Comparison of ENCODE assay signal across 23 cellular contexts in the genomic region with DNA sequence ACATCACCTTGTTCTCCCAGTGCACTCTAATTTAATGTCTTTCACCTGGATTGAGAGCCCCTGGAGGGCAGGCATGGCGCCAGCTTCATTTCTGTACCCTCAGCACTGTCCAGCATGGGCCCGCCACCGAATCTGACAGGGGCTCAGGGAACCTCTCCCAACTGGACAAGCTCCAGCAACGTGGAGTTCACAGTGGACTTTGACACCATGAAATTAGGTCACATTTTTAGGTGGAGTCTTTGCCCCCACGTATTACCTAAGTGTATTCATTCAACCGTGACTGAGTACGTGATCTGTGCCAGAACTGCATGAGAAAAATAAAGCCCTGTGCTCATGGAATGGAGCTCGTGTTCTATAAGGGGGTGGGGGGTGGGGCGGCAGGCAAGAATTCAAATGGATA.
DNase-seq lines count a peak whose midpoint lies in the region; ATAC-seq and TF ChIP-seq lines count a peak whose summit lies in the region.
"Had no signal": no experiment of that assay in that cellular context is flagged by ENCODE, and none has a peak within 500 bp of the region (broad histone marks: within the 10 kb centered on the region; RNA-seq: fewer than 3 reads in every experiment).

No MANE protein-coding gene starts in this region.

- TF ChIP-seq CTCF in liver (IDR thresholded peaks at IDR 0.05; ENCODE audit: low read depth, low read length, missing input control) (no peak), stomach (IDR thresholded peaks at IDR 0.05) (no peak)

- H3K9ac ChIP-seq in liver (ENCODE audit: low read depth in 1 of 2, low read length in 2 of 2) = no peak overlapping the region

- TF ChIP-seq RAD21 in liver (IDR thresholded peaks at IDR 0.05) = peak; percentile 32 to 62

- H3K4me3 ChIP-seq in liver (ENCODE audit: low read depth in 1 of 3, low read length in 3 of 3) (no peak overlapping the region), stomach (no peak overlapping the region)
- H3K4me3 ChIP-seq: SK-N-MC, skin epidermis, tibial artery had no signal

- no peak for TF ChIP-seq EP300 in stomach (IDR thresholded peaks at IDR 0.05)

- DNase-seq in DMS53 (lab: John Stamatoyannopoulos, UW) (peak; percentile 48), DMS53 treated with DMSO at 0.1 percent for 48 hours (lab: John Stamatoyannopoulos, UW; ENCODE audit: unreplicated experiment) (no peak), NCI-H128 (lab: John Stamatoyannopoulos, UW; ENCODE audit: unreplicated experiment) (peak; percentile 4), GM03348 (ENCODE audit: low spot score) (no peak), stomach (no peak)
- DNase-seq: 8988T; activated CD4-positive, alpha-beta T cell treated with anti-CD3 and anti-CD28 coated beads for 1 hour; activated CD8-positive, alpha-beta T cell treated with anti-CD3 and anti-CD28 coated beads, Interleukin-2, amount 10 ng/mL, durations not matched to agents 7 days and 5 days; activated gamma-delta T cell; activated T-cell treated with anti-CD3 and anti-CD28 coated beads for 4 hours; CD4-positive, CD25-positive, alpha-beta regulatory T cell; cerebellar nuclear complex; GDM1; H7; IMR-90; naive thymus-derived CD8-positive, alpha-beta T cell; NCI-H774; tibial artery had no signal

- no peak for ATAC-seq in GM21526 (IDR thresholded peaks at IDR 0.05; ENCODE audit: low FRiP score, unreplicated experiment)
- ATAC-seq: activated CD8-positive, alpha-beta T cell treated with anti-CD3 and anti-CD28 coated beads, Interleukin-2, amount 10 ng/mL, durations not matched to agents 7 days and 5 days; naive thymus-derived CD8-positive, alpha-beta T cell had no signal

- H3K27ac ChIP-seq in angular gyrus (ENCODE audit: low read depth, low read length) (peak overlapping the region; percentile 11), liver (ENCODE audit: low read depth in 1 of 2, low read length in 2 of 2) (peak overlapping the region in 1 of 2 donors; percentile 20), stomach (no peak overlapping the region)
- H3K27ac ChIP-seq: SK-N-MC, skin epidermis, tibial artery had no signal

- no peak for TF ChIP-seq POLR2A in stomach (IDR thresholded peaks at IDR 0.05)

- H3K36me3 ChIP-seq in liver (ENCODE audit: control insufficient read depth in 4 of 4, insufficient read depth in 3 of 4, low read depth in 1 of 4, low read length in 3 of 4) = no peaks in the 10 kb centered on the region
- no peaks in the 10 kb centered on the region for H3K36me3 ChIP-seq in stomach
- H3K36me3 ChIP-seq: tibial artery had no signal

- H3K9me3 ChIP-seq in liver (ENCODE audit: control insufficient read depth in 4 of 4, low read length in 3 of 4) = no peaks in the 10 kb centered on the region
- no peaks in the 10 kb centered on the region for H3K9me3 ChIP-seq in stomach
- H3K9me3 ChIP-seq: tibial artery had no signal

- intact Hi-C loops in stomach (cut with DNase I; ENCODE audit: low total_unique reads) = no loop called here

- peaks cover 10 to 28% (median 22%) of the 10 kb centered on the region in 4 donors for H3K4me1 ChIP-seq in liver (ENCODE audit: control insufficient read depth in 4 of 4, insufficient read depth in 4 of 4, low read length in 3 of 4)
- H3K4me1 ChIP-seq in stomach = no peaks in the 10 kb centered on the region
- H3K4me1 ChIP-seq: tibial artery had no signal

- no peaks in the 10 kb centered on the region for H3K27me3 ChIP-seq in liver (ENCODE audit: control insufficient read depth in 4 of 4, insufficient read depth in 4 of 4, low read length in 3 of 4)
- H3K27me3 ChIP-seq in stomach = peaks cover 0 to 66% (median 0%) of the 10 kb centered on the region in 3 donors

- 36% methylated on average over 9 of the region's 9 CpGs for WGBS in liver
- 50 to 70% (median 63%) methylated on average over 9 of the region's 9 CpGs for WGBS in stomach, 5 donors

TF ChIP-seq in liver, 16 proteins besides CTCF, POLR2A, EP300 and RAD21:
- TF ChIP-seq HNF4G (IDR thresholded peaks at IDR 0.05) (peak; percentile 91), FOXA2 (IDR thresholded peaks at IDR 0.05) (no peak), HNF4A (conservative IDR thresholded peaks at IDR 0.05) (peak; percentile 94 to 97), FOXA1 (IDR thresholded peaks at IDR 0.05) (no peak), EGR1 (IDR thresholded peaks at IDR 0.05; ENCODE audit: low read depth in 2 of 2) (no peak), GABPA (IDR thresholded peaks at IDR 0.05 in 1 of 2, conservative IDR thresholded peaks at IDR 0.05 in 1 of 2) (no peak), TAF1 (conservative IDR thresholded peaks at IDR 0.05) (no peak), JUND (IDR thresholded peaks at IDR 0.05) (peak in 1 of 2 donors; percentile 50), RXRA (IDR thresholded peaks at IDR 0.05) (peak; percentile 63 to 82), ATF3 (IDR thresholded peaks at IDR 0.05) (no peak), YY1 (IDR thresholded peaks at IDR 0.05) (peak; percentile 26), REST (IDR thresholded peaks at IDR 0.05) (peak; percentile 67), SP1 (IDR thresholded peaks at IDR 0.05) (peak; percentile 83), NR2F2 (IDR thresholded peaks at IDR 0.05) (no peak)
- TF ChIP-seq, protein P1, sequence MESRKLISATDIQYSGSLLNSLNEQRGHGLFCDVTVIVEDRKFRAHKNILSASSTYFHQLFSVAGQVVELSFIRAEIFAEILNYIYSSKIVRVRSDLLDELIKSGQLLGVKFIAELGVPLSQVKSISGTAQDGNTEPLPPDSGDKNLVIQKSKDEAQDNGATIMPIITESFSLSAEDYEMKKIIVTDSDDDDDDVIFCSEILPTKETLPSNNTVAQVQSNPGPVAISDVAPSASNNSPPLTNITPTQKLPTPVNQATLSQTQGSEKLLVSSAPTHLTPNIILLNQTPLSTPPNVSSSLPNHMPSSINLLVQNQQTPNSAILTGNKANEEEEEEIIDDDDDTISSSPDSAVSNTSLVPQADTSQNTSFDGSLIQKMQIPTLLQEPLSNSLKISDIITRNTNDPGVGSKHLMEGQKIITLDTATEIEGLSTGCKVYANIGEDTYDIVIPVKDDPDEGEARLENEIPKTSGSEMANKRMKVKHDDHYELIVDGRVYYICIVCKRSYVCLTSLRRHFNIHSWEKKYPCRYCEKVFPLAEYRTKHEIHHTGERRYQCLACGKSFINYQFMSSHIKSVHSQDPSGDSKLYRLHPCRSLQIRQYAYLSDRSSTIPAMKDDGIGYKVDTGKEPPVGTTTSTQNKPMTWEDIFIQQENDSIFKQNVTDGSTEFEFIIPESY (IDR thresholded peaks at IDR 0.05) = no peak
- TF ChIP-seq, protein P2, sequence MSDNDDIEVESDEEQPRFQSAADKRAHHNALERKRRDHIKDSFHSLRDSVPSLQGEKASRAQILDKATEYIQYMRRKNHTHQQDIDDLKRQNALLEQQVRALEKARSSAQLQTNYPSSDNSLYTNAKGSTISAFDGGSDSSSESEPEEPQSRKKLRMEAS (IDR thresholded peaks at IDR 0.05) = peak; percentile 43
TF ChIP-seq in liver: peak in this region for 8.

Comparison
In these comparisons a context has a peak if more than half of its experiments do, and no peak if none do; other contexts are left out.
1. DNase-seq: peak in DMS53 (single experiment) and NCI-H128 (single experiment); none in DMS53 treated with DMSO at 0.1 percent for 48 hours (single experiment), GM03348 (single experiment) and stomach (single experiment).